In the genomic region with DNA sequence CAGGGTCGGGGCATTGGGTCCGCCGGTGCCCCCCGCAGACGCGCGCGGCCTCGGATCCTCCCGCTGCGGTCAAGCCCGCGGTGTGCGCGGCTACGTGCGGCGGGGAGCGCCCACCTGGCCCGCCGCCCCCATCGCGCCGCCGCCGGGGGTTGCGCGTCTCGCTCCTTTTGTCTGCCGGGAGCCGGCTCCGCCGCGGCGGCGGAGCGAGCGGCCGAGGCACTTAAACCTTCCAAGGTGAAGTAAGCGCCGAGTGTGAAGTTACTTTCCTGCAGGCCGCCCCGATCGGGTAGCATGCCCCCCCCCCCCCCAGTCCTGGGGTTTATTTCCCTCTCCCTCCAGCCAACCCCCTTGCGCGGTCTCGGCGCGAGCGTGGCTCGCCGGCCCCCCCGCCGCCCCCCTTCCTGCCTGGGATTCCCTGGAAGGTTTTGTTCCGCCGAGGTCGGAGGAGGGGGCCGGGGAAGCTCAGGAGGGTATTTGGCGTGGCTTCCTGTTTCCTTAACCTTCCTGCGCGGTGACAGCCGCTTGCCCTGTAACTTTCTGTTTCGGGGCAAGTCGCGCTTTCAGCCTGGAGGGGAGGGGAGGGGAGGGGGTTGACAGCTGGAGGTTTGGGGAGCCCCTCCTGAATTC, we compare ENCODE assay signal across 8 cellular contexts. TPM values are rescaled to one million over a fixed set of nuclear protein-coding genes. Genes with fewer than 3 reads are reported as not detected.
DNase-seq lines count a peak whose midpoint lies in the region; ATAC-seq, FAIRE-seq and TF ChIP-seq lines count a peak whose summit lies in the region.

No MANE protein-coding gene starts in this region.

- no peak for TF ChIP-seq EP300 in sigmoid colon (IDR thresholded peaks at IDR 0.05)

- peak overlapping the region; percentile 84 to 87 for H3K4me3 Mint-ChIP-seq in CD14-positive monocyte

- H3K27me3 ChIP-seq in heart left ventricle (no peaks in the 10 kb centered on the region), sigmoid colon (no peaks in the 10 kb centered on the region)

- H3K27ac Mint-ChIP-seq in CD14-positive monocyte = peak overlapping the region in 6 of 7 donors; percentile 46 to 97 (median 81)

- peaks cover 0 to 2% (median 0%) of the 10 kb centered on the region in 7 donors for H3K9me3 Mint-ChIP-seq in CD14-positive monocyte

- peaks cover 2 to 4% (median 3%) of the 10 kb centered on the region in 3 donors for H3K27me3 Mint-ChIP-seq in CD14-positive monocyte (ENCODE audit: low read depth in 3 of 3)

- peaks cover 11 to 12% of the 10 kb centered on the region in 2 donors for H3K36me3 Mint-ChIP-seq in CD14-positive monocyte

- intact Hi-C loops in CD14-positive monocyte (cut with micrococcal nuclease) = loop anchor here (2.0 to 10.0 kb wide), 4 partner anchors 14 to 252 kb away; a partner anchor contains a TSS
- intact Hi-C loops in heart left ventricle (cut with DNase I) = loop anchor here in 7 of 10 donors (2.0 to 10.0 kb wide), 7 partner anchors 34 to 432 kb away; no protein-coding TSS in a partner anchor
- intact Hi-C loops in sigmoid colon (cut with DNase I) = loop anchor here (5.0 kb wide), 1 partner anchor 134 kb away; no protein-coding TSS in a partner anchor

- DNase-seq in CD14-positive monocyte (ENCODE audit: low spot score) (no peak), H54 (ENCODE audit: insufficient read length, low spot score) (peak; percentile 59), RCC 7860 (ENCODE audit: low spot score) (peak; percentile 37), heart left ventricle (peak in 4 of 5 donors; percentile 60 to 72 (median 66)), sigmoid colon (no peak), HTR-8/SVneo (ENCODE audit: insufficient read length, low spot score) (no peak), COLO829 (ENCODE audit: low spot score) (no peak)
- DNase-seq in activated gamma-delta T cell treated with anti-CD3 and anti-CD28 coated beads, Interleukin-2, amount 50 U/mL, for 16 hours (ENCODE audit: low read depth) = peak; percentile 49

- FAIRE-seq in H54 (lab: Jason Lieb, UNC) (no peak), RCC 7860 (lab: Jason Lieb, UNC) (no peak), HTR-8/SVneo (lab: Jason Lieb, UNC) (no peak)

- H3K27ac ChIP-seq in heart left ventricle (peak overlapping the region; percentile 55 to 99 (median 90)), sigmoid colon (peak overlapping the region; percentile 84 to 96 (median 94))

- H3K4me1 ChIP-seq in heart left ventricle = peaks cover 0 to 75% (median 35%) of the 10 kb centered on the region in 12 donors
- peaks cover 0 to 53% (median 43%) of the 10 kb centered on the region in 4 donors for H3K4me1 ChIP-seq in sigmoid colon

- H3K4me3 ChIP-seq in heart left ventricle (peak overlapping the region; percentile 63 to 96 (median 79)), sigmoid colon (peak overlapping the region; percentile 62 to 87 (median 80))

- no peak for TF ChIP-seq CTCF in CD14-positive monocyte (IDR thresholded peaks at IDR 0.05)
- TF ChIP-seq CTCF in heart left ventricle (IDR thresholded peaks at IDR 0.05) = no peak
- no peak for TF ChIP-seq CTCF in sigmoid colon (IDR thresholded peaks at IDR 0.05)

- H3K4me1 Mint-ChIP-seq in CD14-positive monocyte = peaks cover 52% of the 10 kb centered on the region

- no peaks in the 10 kb centered on the region for H3K36me3 ChIP-seq in heart left ventricle
- H3K36me3 ChIP-seq in sigmoid colon = no peaks in the 10 kb centered on the region

- ATAC-seq in heart left ventricle = peak in 2 of 4 donors; percentile 2 to 33

- 0 to 1% (median 1%) methylated on average over 22 to 65 of the region's 65 CpGs for WGBS in heart left ventricle, 4 donors
- WGBS in sigmoid colon, 2 donors = 0 to 1% methylated on average over 65 of the region's 65 CpGs

- TF ChIP-seq POLR2A in H54 (IDR thresholded peaks at IDR 0.05; ENCODE audit: low read depth, low read length) (no peak), heart left ventricle (IDR thresholded peaks at IDR 0.05) (no peak), sigmoid colon (IDR thresholded peaks at IDR 0.05) (no peak)

- H3K9me3 ChIP-seq in heart left ventricle (no peaks in the 10 kb centered on the region), sigmoid colon (no peaks in the 10 kb centered on the region)

RNA-seq across cellular contexts. Expression of a gene that starts 56.6 kb away (rescaled TPM):
- polyA plus RNA-seq in CD14-positive monocyte (under 1 TPM; 0.67 to 0.86 TPM), heart left ventricle (10 to 100 TPM; 18.1 to 35.3 TPM), sigmoid colon (10 to 100 TPM; 12.0 to 49.5 (median 19.4) TPM)
- total RNA-seq in heart left ventricle (10 to 100 TPM; 23.4 to 48.4 (median 38.5) TPM), sigmoid colon (10 to 100 TPM; 30.8 to 76.7 (median 47.3) TPM)

Comparison
In these comparisons a context has a peak if more than half of its experiments do, and no peak if none do; other contexts are left out.
1. DNase-seq: peak in H54 (single experiment), RCC 7860 (single experiment), activated gamma-delta T cell treated with anti-CD3 and anti-CD28 coated beads, Interleukin-2, amount 50 U/mL, for 16 hours (single experiment) and heart left ventricle (4 of 5); none in CD14-positive monocyte (single experiment), sigmoid colon (single experiment), HTR-8/SVneo (single experiment) and COLO829 (single experiment).
2. RNA of a gene that starts 56.6 kb away (polyA plus RNA-seq): 18.1 to 35.3 TPM in heart left ventricle and 12.0 to 49.5 TPM in sigmoid colon; 0.67 to 0.86 TPM in CD14-positive monocyte; every median in the first group is over 4 times any median in the second.